In genomic region chr2:40106061-40106460, GRCh38 we compare ENCODE assay signal across 9 cellular contexts.
"Had no signal": no experiment of that assay in that cellular context is flagged by ENCODE, and none has a peak within 500 bp of the region (broad histone marks: within the 10 kb centered on the region; RNA-seq: fewer than 3 reads in every experiment).

No MANE protein-coding gene starts in this region.

- DNase-seq: activated CD4-positive, alpha-beta T cell treated with anti-CD3 and anti-CD28 coated beads, Interleukin-2, amount 50 U/mL, for 1 hour; body of pancreas; effector memory CD8-positive, alpha-beta T cell; foreskin melanocyte; head of caudate nucleus; left lung; occipital lobe had no signal

- H3K36me3 ChIP-seq: left lung had no signal

- H3K27ac ChIP-seq: body of pancreas, left lung, skin epidermis had no signal

- H3K27me3 ChIP-seq: left lung had no signal

- H3K4me1 ChIP-seq: body of pancreas, left lung had no signal

- H3K4me3 ChIP-seq: body of pancreas, left lung, skin epidermis had no signal

- ATAC-seq: body of pancreas; effector memory CD8-positive, alpha-beta T cell; left lung; natural killer cell treated with Interleukin-12 subunit alpha and Interleukin-12 subunit beta and Interleukin-15 and Interleukin-18, amount 100 ng/mL, for 72 hours had no signal

- H3K9me3 ChIP-seq: body of pancreas, left lung had no signal
